ENCODE assay signal across 8 cellular contexts in the genomic region with DNA sequence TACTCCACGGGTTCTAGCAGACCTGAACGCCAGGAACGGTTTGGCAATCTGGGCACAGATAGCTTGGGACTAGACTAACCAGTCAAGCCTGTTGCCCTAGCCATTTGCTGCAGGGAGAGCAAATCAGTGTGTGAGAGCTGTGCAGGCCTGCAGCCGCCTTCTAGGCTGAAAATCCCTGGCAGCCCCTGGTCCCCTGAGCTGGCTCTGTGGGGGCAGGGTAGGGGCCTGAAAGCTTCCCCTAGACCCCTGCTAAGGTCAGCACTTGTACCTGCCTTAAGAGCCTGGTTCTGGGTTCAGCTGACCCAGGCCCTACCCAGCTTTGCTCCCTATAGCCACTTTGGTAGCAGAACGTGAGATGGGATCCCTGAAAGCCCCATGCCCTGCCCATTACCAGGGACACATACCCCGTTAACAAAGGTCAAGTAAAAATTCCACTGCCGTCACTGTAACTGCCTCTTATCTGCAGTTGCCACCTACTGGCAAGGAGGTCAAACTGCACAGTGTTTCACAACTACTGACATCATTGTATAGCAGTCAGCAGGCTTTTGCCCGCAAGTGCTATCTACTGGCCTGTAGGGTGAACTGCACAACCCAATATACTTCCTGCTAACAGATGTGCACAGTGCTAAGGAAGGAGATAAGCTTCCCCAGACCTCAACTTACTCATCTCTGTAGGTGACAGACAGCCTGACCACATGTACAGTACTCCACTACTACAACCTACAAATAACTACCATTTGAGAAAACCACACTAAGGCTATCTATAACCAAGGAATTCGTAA.
A peak's percentile ranks its signal among the peaks of the same experiment; 100 is the strongest.
DNase-seq lines count a peak whose midpoint lies in the region; ATAC-seq, FAIRE-seq and TF ChIP-seq lines count a peak whose summit lies in the region.

No MANE protein-coding gene starts in this region.

- no peaks in the 10 kb centered on the region for H3K27me3 ChIP-seq in HepG2 (ENCODE audit: control insufficient read depth in 1 of 2, insufficient read depth in 2 of 2, low read length in 2 of 2)
- H3K27me3 ChIP-seq in testis: no peaks in the 10 kb centered on the region

- in situ Hi-C loops in HepG2 (cut with HindIII; ENCODE audit: extremely low pct_ligation_motif_present, low pct_unique_long_range_greater_than_20kb): loop anchor here (10.0 kb wide), 1 partner anchor 314 kb away; no protein-coding TSS in a partner anchor

- H3K4me1 ChIP-seq in HepG2 (ENCODE audit: insufficient read depth, low read length) (peaks cover 16% of the 10 kb centered on the region), testis (no peaks in the 10 kb centered on the region)

- H3K9ac ChIP-seq in HepG2 (ENCODE audit: insufficient read depth, low read depth, low read length): no peak overlapping the region

- TF ChIP-seq CTCF in HepG2 (CRISPR knock-in tag; IDR thresholded peaks at IDR 0.05): peak; percentile 91
- TF ChIP-seq CTCF in testis (IDR thresholded peaks at IDR 0.05): peak; percentile 58 to 67 (median 64)

- no peak overlapping the region for H2AFZ ChIP-seq in HepG2 (ENCODE audit: low read length)

- TF ChIP-seq EP300 in HepG2 (IDR thresholded peaks at IDR 0.05; ENCODE audit: low read depth in 2 of 2, low read length in 2 of 2) (peak in 1 of 2 experiments; percentile 36; a peak in 2 of 4 replicates), HepG2 (CRISPR knock-in tag; IDR thresholded peaks at IDR 0.05; ENCODE audit: borderline replicate concordance) (no peak)

- intact Hi-C loops in HepG2 (cut with micrococcal nuclease; ENCODE audit: unreplicated experiment): loop anchor here (1.0 to 5.0 kb wide), 4 partner anchors 237 to 495 kb away; no protein-coding TSS in a partner anchor
- intact Hi-C loops in testis (cut with DNase I; ENCODE audit: low total_unique reads): no loop called here

- H4K20me1 ChIP-seq in HepG2 (ENCODE audit: insufficient read depth, low read length): no peaks in the 10 kb centered on the region

- TF ChIP-seq POLR2A in HepG2 (IDR thresholded peaks at IDR 0.05; ENCODE audit: insufficient read depth in 1 of 2, low read depth in 2 of 2, low read length in 2 of 2) (no peak), testis (IDR thresholded peaks at IDR 0.05) (no peak)

- H3K36me3 ChIP-seq in HepG2 (replicated peaks in 1 of 2; ENCODE audit: control insufficient read depth in 1 of 2, insufficient read depth in 2 of 2, low read length in 2 of 2): no peaks in the 10 kb centered on the region
- H3K36me3 ChIP-seq in testis (ENCODE audit: low read depth, missing control alignments): no peaks in the 10 kb centered on the region

- TF ChIP-seq RAD21 in HepG2 (CRISPR knock-in tag; IDR thresholded peaks at IDR 0.05): peak; percentile 84

- CTCF ChIA-PET in HepG2 (lab: Yijun Ruan, JAX; ENCODE audit: low intra/inter-chr PET ratio, low total read pairs): interaction anchor here (0.8 to 1.8 kb wide), 7 partner anchors 274 to 495 kb away, joined by 3 to 26 read pairs (median 4); no protein-coding TSS in a partner anchor

- DNase-seq in EH (ENCODE audit: low read depth): peak; percentile 47
- DNase-seq in SKM-1 (lab: John Stamatoyannopoulos, UW; ENCODE audit: unreplicated experiment): peak; percentile 78
- DNase-seq in amniotic epithelial cell (ENCODE audit: low read depth): peak; percentile 85
- DNase-seq in HepG2 (ENCODE audit: low spot score): peak; percentile 92
- peak; percentile 80 for DNase-seq in testis
- no peak for DNase-seq in NCI-H1105 (lab: John Stamatoyannopoulos, UW)

- H3K79me2 ChIP-seq in HepG2 (ENCODE audit: insufficient read depth, low read length): no peaks in the 10 kb centered on the region

- 38% methylated on average over 9 of the region's 9 CpGs for WGBS in HepG2 (ENCODE audit: low lambda C conversion rate)
- WGBS in testis, 2 donors: 64 to 76% methylated on average over 7 to 9 of the region's 9 CpGs

- POLR2A ChIA-PET in HepG2 (lab: Yijun Ruan, JAX): no interaction called here

- FAIRE-seq in HepG2 (lab: Jason Lieb, UNC): peak; percentile 91

- H3K27ac ChIP-seq in HepG2 (ENCODE audit: extremely low read length, insufficient read depth, low read length) (no peak overlapping the region), testis (no peak overlapping the region)

- no TSS peak for BruUV-seq in HepG2 (replicated peaks; lab: Mats Ljungman, UMichigan)

- H3K9me3 ChIP-seq in HepG2 (ENCODE audit: low read length): peaks cover 16% of the 10 kb centered on the region
- no peaks in the 10 kb centered on the region for H3K9me3 ChIP-seq in testis

- H3K4me3 ChIP-seq in HepG2 (replicated peaks in 1 of 3; ENCODE audit: insufficient read depth in 1 of 3, low read depth in 2 of 3, low read length in 3 of 3): no peak overlapping the region; a peak in 1 of 6 replicates
- H3K4me3 ChIP-seq in testis: no peak overlapping the region

- peak overlapping the region; percentile 18; the same call in 1 of the 2 replicates for H3K4me2 ChIP-seq in HepG2 (ENCODE audit: low read depth, low read length)

- ATAC-seq in GM21390 (IDR thresholded peaks at IDR 0.05; ENCODE audit: unreplicated experiment) (peak; percentile 99), HG03571 (IDR thresholded peaks at IDR 0.05; ENCODE audit: unreplicated experiment) (peak; percentile 99), HepG2 (peak; percentile 100)

TF ChIP-seq in HepG2, 621 proteins besides CTCF, POLR2A, EP300 and RAD21 (continues in another document):
- TF ChIP-seq CREB1 (IDR thresholded peaks at IDR 0.05): peak; percentile 44
- TF ChIP-seq CREB1 (CRISPR knock-in tag; IDR thresholded peaks at IDR 0.05): no peak
- no peak for TF ChIP-seq STAT5B (CRISPR knock-in tag; IDR thresholded peaks at IDR 0.05)
- TF ChIP-seq, protein P1, sequence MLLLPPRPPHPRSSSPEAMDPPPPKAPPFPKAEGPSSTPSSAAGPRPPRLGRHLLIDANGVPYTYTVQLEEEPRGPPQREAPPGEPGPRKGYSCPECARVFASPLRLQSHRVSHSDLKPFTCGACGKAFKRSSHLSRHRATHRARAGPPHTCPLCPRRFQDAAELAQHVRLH (CRISPR knock-in tag; IDR thresholded peaks at IDR 0.05; ENCODE audit: borderline replicate concordance, low read depth): peak; percentile 71; the same call in 1 of the 2 replicates
- TF ChIP-seq, protein P2, sequence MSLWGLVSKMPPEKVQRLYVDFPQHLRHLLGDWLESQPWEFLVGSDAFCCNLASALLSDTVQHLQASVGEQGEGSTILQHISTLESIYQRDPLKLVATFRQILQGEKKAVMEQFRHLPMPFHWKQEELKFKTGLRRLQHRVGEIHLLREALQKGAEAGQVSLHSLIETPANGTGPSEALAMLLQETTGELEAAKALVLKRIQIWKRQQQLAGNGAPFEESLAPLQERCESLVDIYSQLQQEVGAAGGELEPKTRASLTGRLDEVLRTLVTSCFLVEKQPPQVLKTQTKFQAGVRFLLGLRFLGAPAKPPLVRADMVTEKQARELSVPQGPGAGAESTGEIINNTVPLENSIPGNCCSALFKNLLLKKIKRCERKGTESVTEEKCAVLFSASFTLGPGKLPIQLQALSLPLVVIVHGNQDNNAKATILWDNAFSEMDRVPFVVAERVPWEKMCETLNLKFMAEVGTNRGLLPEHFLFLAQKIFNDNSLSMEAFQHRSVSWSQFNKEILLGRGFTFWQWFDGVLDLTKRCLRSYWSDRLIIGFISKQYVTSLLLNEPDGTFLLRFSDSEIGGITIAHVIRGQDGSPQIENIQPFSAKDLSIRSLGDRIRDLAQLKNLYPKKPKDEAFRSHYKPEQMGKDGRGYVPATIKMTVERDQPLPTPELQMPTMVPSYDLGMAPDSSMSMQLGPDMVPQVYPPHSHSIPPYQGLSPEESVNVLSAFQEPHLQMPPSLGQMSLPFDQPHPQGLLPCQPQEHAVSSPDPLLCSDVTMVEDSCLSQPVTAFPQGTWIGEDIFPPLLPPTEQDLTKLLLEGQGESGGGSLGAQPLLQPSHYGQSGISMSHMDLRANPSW (CRISPR knock-in tag; IDR thresholded peaks at IDR 0.05; ENCODE audit: borderline replicate concordance): no peak
- TF ChIP-seq, protein P3, sequence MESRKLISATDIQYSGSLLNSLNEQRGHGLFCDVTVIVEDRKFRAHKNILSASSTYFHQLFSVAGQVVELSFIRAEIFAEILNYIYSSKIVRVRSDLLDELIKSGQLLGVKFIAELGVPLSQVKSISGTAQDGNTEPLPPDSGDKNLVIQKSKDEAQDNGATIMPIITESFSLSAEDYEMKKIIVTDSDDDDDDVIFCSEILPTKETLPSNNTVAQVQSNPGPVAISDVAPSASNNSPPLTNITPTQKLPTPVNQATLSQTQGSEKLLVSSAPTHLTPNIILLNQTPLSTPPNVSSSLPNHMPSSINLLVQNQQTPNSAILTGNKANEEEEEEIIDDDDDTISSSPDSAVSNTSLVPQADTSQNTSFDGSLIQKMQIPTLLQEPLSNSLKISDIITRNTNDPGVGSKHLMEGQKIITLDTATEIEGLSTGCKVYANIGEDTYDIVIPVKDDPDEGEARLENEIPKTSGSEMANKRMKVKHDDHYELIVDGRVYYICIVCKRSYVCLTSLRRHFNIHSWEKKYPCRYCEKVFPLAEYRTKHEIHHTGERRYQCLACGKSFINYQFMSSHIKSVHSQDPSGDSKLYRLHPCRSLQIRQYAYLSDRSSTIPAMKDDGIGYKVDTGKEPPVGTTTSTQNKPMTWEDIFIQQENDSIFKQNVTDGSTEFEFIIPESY (CRISPR knock-in tag; IDR thresholded peaks at IDR 0.05): peak; percentile 52; the same call in 1 of the 2 replicates
- TF ChIP-seq FOXA1 (IDR thresholded peaks at IDR 0.05): no peak
- 0 out of 2 replicates have a peak, but pooled peaks have one; percentile 29 for TF ChIP-seq FOXA1 (CRISPR knock-in tag; IDR thresholded peaks at IDR 0.05)
- no peak for TF ChIP-seq ZFP41 (CRISPR knock-in tag; IDR thresholded peaks at IDR 0.05; ENCODE audit: borderline replicate concordance)
- TF ChIP-seq CCAR2 (optimal IDR thresholded peaks at IDR 0.05; ENCODE audit: low read depth, low read length): no peak
- no peak for TF ChIP-seq KLF13 (CRISPR knock-in tag; IDR thresholded peaks at IDR 0.05)
- no peak for TF ChIP-seq HNRNPUL1 (IDR thresholded peaks at IDR 0.05; ENCODE audit: low read depth, low read length)
- no peak for TF ChIP-seq KDM3A (CRISPR knock-in tag; IDR thresholded peaks at IDR 0.05; ENCODE audit: low read depth)
- TF ChIP-seq, protein P4, sequence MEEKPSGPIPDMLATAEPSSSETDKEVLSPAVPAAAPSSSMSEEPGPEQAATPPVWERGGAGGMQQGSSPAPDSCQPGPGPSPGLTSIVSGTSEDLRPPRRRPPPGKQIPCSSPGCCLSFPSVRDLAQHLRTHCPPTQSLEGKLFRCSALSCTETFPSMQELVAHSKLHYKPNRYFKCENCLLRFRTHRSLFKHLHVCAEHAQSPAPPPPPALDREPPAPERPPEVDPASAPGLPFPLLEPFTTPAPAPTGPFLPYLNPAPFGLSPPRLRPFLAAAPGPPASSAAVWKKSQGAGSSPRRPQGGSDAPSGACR (CRISPR knock-in tag; IDR thresholded peaks at IDR 0.05): no peak
